In genomic region chr6:75217203-75217602, GRCh38 we compare ENCODE assay signal across 12 cellular contexts. TPM values are rescaled to one million over a fixed set of nuclear protein-coding genes. Genes with fewer than 3 reads are reported as not detected.
DNase-seq lines count a peak whose midpoint lies in the region; ATAC-seq and TF ChIP-seq lines count a peak whose summit lies in the region.
"Had no signal": no experiment of that assay in that cellular context is flagged by ENCODE, and none has a peak within 500 bp of the region (broad histone marks: within the 10 kb centered on the region; RNA-seq: fewer than 3 reads in every experiment).

No MANE protein-coding gene starts in this region.

- intact Hi-C loops in A673 (cut with micrococcal nuclease; ENCODE audit: unreplicated experiment) = loop anchor here (10.0 kb wide), 1 partner anchor 1542 kb away; no protein-coding TSS in a partner anchor

- H3K36me3 ChIP-seq in A673 (ENCODE audit: insufficient read depth, low read length, poor library complexity, severe bottlenecking) = no peaks in the 10 kb centered on the region
- no peaks in the 10 kb centered on the region for H3K36me3 ChIP-seq in brain microvascular endothelial cell (replicated peaks)
- H3K36me3 ChIP-seq in WERI-Rb-1 = no peaks in the 10 kb centered on the region
- H3K36me3 ChIP-seq: neural progenitor cell had no signal

- no TSS peak for BruUV-seq in A673 (replicated peaks; lab: Mats Ljungman, UMichigan)

- ATAC-seq in HG02981 (IDR thresholded peaks at IDR 0.05; ENCODE audit: unreplicated experiment) = peak; percentile 36

- H3K4me3 ChIP-seq in A673 (ENCODE audit: low read depth, low read length, poor library complexity, severe bottlenecking) = no peak overlapping the region
- H3K4me3 ChIP-seq in brain microvascular endothelial cell (ENCODE audit: low read depth, low read length) = no peak overlapping the region
- no peak overlapping the region for H3K4me3 ChIP-seq in WERI-Rb-1 (ENCODE audit: low read depth, low read length)
- H3K4me3 ChIP-seq: neural progenitor cell had no signal

- DNase-seq in A673 (ENCODE audit: low spot score) = peak; percentile 55
- DNase-seq in brain microvascular endothelial cell = peak; percentile 51
- DNase-seq in kidney tubule cell (ENCODE audit: low spot score) = peak; percentile 66
- DNase-seq in germinal center (ENCODE audit: low spot score) = no peak
- DNase-seq in SIG-M5 (lab: John Stamatoyannopoulos, UW) = no peak
- DNase-seq in WERI-Rb-1 = no peak
- DNase-seq in effector CD8-positive, alpha-beta T cell (lab: John Stamatoyannopoulos, UW) = no peak
- DNase-seq: activated CD4-positive, alpha-beta memory T cell treated with anti-CD3 and anti-CD28 coated beads, Interleukin-2, amount 10 ng/mL, durations not matched to agents 7 days and 5 days; KG1; NCI-H345 had no signal

- no peaks in the 10 kb centered on the region for H3K27me3 ChIP-seq in A673 (replicated peaks; ENCODE audit: insufficient read depth, low read depth, low read length, poor library complexity)
- H3K27me3 ChIP-seq in brain microvascular endothelial cell (replicated peaks) = no peaks in the 10 kb centered on the region
- no peaks in the 10 kb centered on the region for H3K27me3 ChIP-seq in WERI-Rb-1 (ENCODE audit: insufficient read depth, low read depth, severe bottlenecking)
- H3K27me3 ChIP-seq: neural progenitor cell had no signal

- no peak for TF ChIP-seq CTCF in A673 (conservative IDR thresholded peaks at IDR 0.05; ENCODE audit: low read depth, low read length)
- TF ChIP-seq CTCF in brain microvascular endothelial cell (IDR thresholded peaks at IDR 0.05; ENCODE audit: low read depth, low read length, missing control alignments) = no peak
- no peak for TF ChIP-seq CTCF in WERI-Rb-1 (IDR thresholded peaks at IDR 0.05; ENCODE audit: low read depth, low read length)

- CTCF ChIA-PET in A673 (lab: Charles Lee) = interaction anchor here (0.6 to 1.3 kb wide), 3 partner anchors 8 to 346 kb away, joined by 3 to 8 read pairs (median 7); no protein-coding TSS in a partner anchor

- H3K9me3 ChIP-seq in A673 (ENCODE audit: low read depth, low read length, poor library complexity, severe bottlenecking) = no peaks in the 10 kb centered on the region
- H3K9me3 ChIP-seq in WERI-Rb-1 (ENCODE audit: severe bottlenecking) = no peaks in the 10 kb centered on the region

- H3K4me1 ChIP-seq in A673 (ENCODE audit: insufficient read depth, low read length, poor library complexity, severe bottlenecking) = peaks cover 15% of the 10 kb centered on the region
- H3K4me1 ChIP-seq: neural progenitor cell had no signal

- no peak overlapping the region for H3K27ac ChIP-seq in A673 (ENCODE audit: low read depth, low read length, poor library complexity, severe bottlenecking)
- H3K27ac ChIP-seq in brain microvascular endothelial cell = no peak overlapping the region
- H3K27ac ChIP-seq in WERI-Rb-1 = no peak overlapping the region
- H3K27ac ChIP-seq: neural progenitor cell had no signal

- in situ Hi-C loops in brain microvascular endothelial cell (cut with HindIII; ENCODE audit: low pct_ligation_motif_present, low sequenced_read_pairs) = no loop called here

- POLR2A ChIA-PET in A673 (lab: Charles Lee; ENCODE audit: low non-redundant PET) = no interaction called here

RNA-seq across cellular contexts. Expression of gene COL12A1, which starts 11.3 kb away (rescaled TPM):
- total RNA-seq in A673 (2021) = 9.3 and 9.5 TPM in 2 replicates
- total RNA-seq: activated CD4-positive, alpha-beta memory T cell treated with anti-CD3 and anti-CD28 coated beads, Interleukin-2, amount 10 ng/mL, durations not matched to agents 7 days and 5 days had no signal

RNA-seq across cellular contexts. Expression of gene COX7A2, which starts 26.4 kb away (rescaled TPM):
- 442 and 451 TPM in 2 replicates for total RNA-seq in A673 (2021)

Comparison
In these comparisons a context has a peak if more than half of its experiments do, and no peak if none do; other contexts are left out.
1. DNase-seq: peak in A673 (single experiment), brain microvascular endothelial cell (single experiment) and kidney tubule cell (single experiment); none in germinal center (single experiment), SIG-M5 (single experiment), WERI-Rb-1 (single experiment) and effector CD8-positive, alpha-beta T cell (single experiment).